13 cellular contexts compared by ENCODE assay signal in genomic region chr20:19129976-19130612, GRCh38.
DNase-seq lines count a peak whose midpoint lies in the region; ATAC-seq and TF ChIP-seq lines count a peak whose summit lies in the region.
"Had no signal": no experiment of that assay in that cellular context is flagged by ENCODE, and none has a peak within 500 bp of the region (broad histone marks: within the 10 kb centered on the region; RNA-seq: fewer than 3 reads in every experiment).

No MANE protein-coding gene starts in this region.

- H3K27me3 ChIP-seq in MM.1S (replicated peaks; ENCODE audit: insufficient read depth, low read length) = no peaks in the 10 kb centered on the region
- no peaks in the 10 kb centered on the region for H3K27me3 ChIP-seq in lower lobe of right lung (ENCODE audit: low read depth)

- no peaks in the 10 kb centered on the region for H3K36me3 ChIP-seq in MM.1S (replicated peaks; ENCODE audit: insufficient read depth, low read length)
- H3K36me3 ChIP-seq in lower lobe of right lung = no peaks in the 10 kb centered on the region

- no peaks in the 10 kb centered on the region for H3K4me1 ChIP-seq in MM.1S (ENCODE audit: low read length)
- no peaks in the 10 kb centered on the region for H3K4me1 ChIP-seq in lower lobe of right lung

- H3K27ac Mint-ChIP-seq in natural killer cell = no peak overlapping the region
- H3K27ac Mint-ChIP-seq in activated CD8-positive, alpha-beta memory T cell treated with anti-CD3 and anti-CD28 coated beads, Interleukin-2, amount 10 ng/mL, durations not matched to agents 7 days and 5 days = no peak overlapping the region
- H3K27ac Mint-ChIP-seq: activated T-cell treated with anti-CD3 and anti-CD28 coated beads, Interleukin-2, amount 50 U/mL, for 24 hours had no signal

- H3K9me3 ChIP-seq in MM.1S (replicated peaks; ENCODE audit: insufficient read depth, low read length) (no peaks in the 10 kb centered on the region), lower lobe of right lung (no peaks in the 10 kb centered on the region)

- no peak for TF ChIP-seq CTCF in C4-2B (conservative IDR thresholded peaks at IDR 0.05)
- TF ChIP-seq CTCF in MM.1S (IDR thresholded peaks at IDR 0.05; ENCODE audit: low read length) = no peak
- no peak for TF ChIP-seq CTCF in lower lobe of right lung (IDR thresholded peaks at IDR 0.05)
- TF ChIP-seq CTCF in natural killer cell (IDR thresholded peaks at IDR 0.05) = no peak

- no peak overlapping the region for H3K4me3 Mint-ChIP-seq in natural killer cell
- no peak overlapping the region for H3K4me3 Mint-ChIP-seq in activated CD8-positive, alpha-beta memory T cell treated with anti-CD3 and anti-CD28 coated beads, Interleukin-2, amount 10 ng/mL, durations not matched to agents 7 days and 5 days
- H3K4me3 Mint-ChIP-seq: activated T-cell treated with anti-CD3 and anti-CD28 coated beads, Interleukin-2, amount 50 U/mL, for 24 hours had no signal

- H3K9me2 ChIP-seq in MM.1S (replicated peaks; ENCODE audit: insufficient read depth, low read length) = no peaks in the 10 kb centered on the region

- DNase-seq in MM.1S = peak; percentile 25
- peak; percentile 99 for DNase-seq in NCI-H510A (lab: John Stamatoyannopoulos, UW)
- DNase-seq in lower lobe of right lung = no peak
- DNase-seq in natural killer cell = no peak
- no peak for DNase-seq in activated CD8-positive, alpha-beta memory T cell treated with anti-CD3 and anti-CD28 coated beads, Interleukin-2, amount 10 ng/mL, durations not matched to agents 7 days and 5 days
- DNase-seq: activated CD4-positive, alpha-beta T cell treated with anti-CD3 and anti-CD28 coated beads for 4 hours; activated T-cell treated with anti-CD3 and anti-CD28 coated beads, Interleukin-2, amount 50 U/mL, for 24 hours; kidney; midbrain; NCI-H526 treated with DMSO at 0.1 percent for 48 hours had no signal

- no peaks in the 10 kb centered on the region for H4K20me1 ChIP-seq in MM.1S (ENCODE audit: insufficient read depth, low read length)

- no peak overlapping the region for H3K4me2 ChIP-seq in MM.1S (ENCODE audit: low read depth, low read length)

- H3K4me3 ChIP-seq in MM.1S (ENCODE audit: low read length) (no peak overlapping the region), lower lobe of right lung (no peak overlapping the region)

- H2AFZ ChIP-seq in MM.1S (ENCODE audit: low read length) = no peak overlapping the region

- peaks cover 0 to 7% of the 10 kb centered on the region in 2 donors for H3K27me3 Mint-ChIP-seq in natural killer cell (ENCODE audit: low read depth in 2 of 2)
- H3K27me3 Mint-ChIP-seq in activated CD8-positive, alpha-beta memory T cell treated with anti-CD3 and anti-CD28 coated beads, Interleukin-2, amount 10 ng/mL, durations not matched to agents 7 days and 5 days = no peaks in the 10 kb centered on the region

- intact Hi-C loops in lower lobe of right lung (cut with DNase I) = no loop called here
- intact Hi-C loops in natural killer cell (cut with micrococcal nuclease) = no loop called here

- H3K79me2 ChIP-seq in MM.1S (ENCODE audit: low read length) = no peaks in the 10 kb centered on the region

- H3K4me1 Mint-ChIP-seq in natural killer cell = peaks cover 0 to 5% of the 10 kb centered on the region in 2 donors
- H3K4me1 Mint-ChIP-seq in activated CD8-positive, alpha-beta memory T cell treated with anti-CD3 and anti-CD28 coated beads, Interleukin-2, amount 10 ng/mL, durations not matched to agents 7 days and 5 days = no peaks in the 10 kb centered on the region

- H3K9me3 Mint-ChIP-seq in natural killer cell = no peaks in the 10 kb centered on the region
- H3K9me3 Mint-ChIP-seq in activated CD8-positive, alpha-beta memory T cell treated with anti-CD3 and anti-CD28 coated beads, Interleukin-2, amount 10 ng/mL, durations not matched to agents 7 days and 5 days (ENCODE audit: low read depth) = no peaks in the 10 kb centered on the region

- no peak overlapping the region for H3K9ac ChIP-seq in MM.1S (ENCODE audit: low read length)

- H3K36me3 Mint-ChIP-seq in natural killer cell = no peaks in the 10 kb centered on the region
- no peaks in the 10 kb centered on the region for H3K36me3 Mint-ChIP-seq in activated CD8-positive, alpha-beta memory T cell treated with anti-CD3 and anti-CD28 coated beads, Interleukin-2, amount 10 ng/mL, durations not matched to agents 7 days and 5 days

- CTCF ChIA-PET in activated CD8-positive, alpha-beta memory T cell treated with anti-CD3 and anti-CD28 coated beads, Interleukin-2, amount 10 ng/mL, durations not matched to agents 7 days and 5 days (lab: Charles Lee) = no interaction called here

- ATAC-seq in lower lobe of right lung (peak; percentile 31 to 90), GM21528 (IDR thresholded peaks at IDR 0.05; ENCODE audit: low FRiP score, unreplicated experiment) (no peak), HG03139 (IDR thresholded peaks at IDR 0.05; ENCODE audit: unreplicated experiment) (no peak), natural killer cell (no peak)
- ATAC-seq in activated CD8-positive, alpha-beta memory T cell treated with anti-CD3 and anti-CD28 coated beads, Interleukin-2, amount 10 ng/mL, durations not matched to agents 7 days and 5 days = no peak

- H3F3A ChIP-seq in MM.1S (ENCODE audit: insufficient read depth, low read length) = no peaks in the 10 kb centered on the region

- H3K27ac ChIP-seq in C4-2B = peak overlapping the region; percentile 73
- H3K27ac ChIP-seq in MM.1S (ENCODE audit: low read length) = no peak overlapping the region
- H3K27ac ChIP-seq in lower lobe of right lung = no peak overlapping the region

Comparison
In these comparisons a context has a peak if more than half of its experiments do, and no peak if none do; other contexts are left out.
1. DNase-seq: peak in MM.1S (single experiment) and NCI-H510A (single experiment); none in lower lobe of right lung (single experiment), natural killer cell (single experiment) and activated CD8-positive, alpha-beta memory T cell treated with anti-CD3 and anti-CD28 coated beads, Interleukin-2, amount 10 ng/mL, durations not matched to agents 7 days and 5 days (single experiment).
2. ATAC-seq: peak in lower lobe of right lung (2 of 2); none in GM21528 (single experiment), HG03139 (single experiment), natural killer cell (0 of 3) and activated CD8-positive, alpha-beta memory T cell treated with anti-CD3 and anti-CD28 coated beads, Interleukin-2, amount 10 ng/mL, durations not matched to agents 7 days and 5 days (single experiment).